1 cellular context compared by ENCODE assay signal in the genomic region with DNA sequence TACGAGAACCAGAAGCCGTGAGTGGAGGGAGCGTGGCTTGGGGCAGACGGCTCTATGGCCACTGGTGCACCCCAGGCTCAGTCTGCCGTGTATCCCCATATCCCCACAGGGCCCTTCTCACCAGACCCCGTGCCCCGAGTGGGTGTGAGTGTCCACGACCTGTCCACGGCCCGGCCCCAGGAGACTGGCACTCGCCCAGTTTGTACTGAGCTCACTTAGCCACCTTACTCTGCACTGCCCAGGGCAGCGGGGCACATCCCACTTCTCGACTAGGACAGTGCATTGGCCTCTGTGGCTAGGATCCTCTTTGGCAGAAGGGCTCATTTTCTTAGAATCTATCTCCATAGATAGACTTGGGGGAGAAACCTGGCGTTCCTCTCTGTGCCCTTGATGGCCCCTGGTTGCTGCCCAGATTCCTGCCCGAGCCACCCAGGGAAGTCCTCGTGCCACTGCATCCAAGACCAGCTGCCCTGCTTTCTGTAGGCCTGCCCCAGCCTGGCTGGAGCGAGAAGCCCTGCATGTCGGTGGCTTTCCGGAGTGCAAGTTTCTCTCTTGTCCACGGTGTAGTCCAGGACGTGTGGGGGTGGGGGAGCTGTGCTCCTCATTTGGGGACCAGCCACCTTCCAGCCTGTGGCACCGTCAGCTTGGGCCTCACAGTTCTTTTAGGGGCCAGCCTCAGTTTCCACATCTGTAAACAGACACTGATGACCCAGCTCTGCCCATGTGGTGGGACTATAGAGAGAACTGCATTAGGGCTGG.
TF ChIP-seq lines count a peak whose summit lies in the region.

No MANE protein-coding gene starts in this region.

TF ChIP-seq in HCT116, 20 proteins besides CTCF, POLR2A, EP300 and RAD21 (continued from another document):
- TF ChIP-seq, protein P1, sequence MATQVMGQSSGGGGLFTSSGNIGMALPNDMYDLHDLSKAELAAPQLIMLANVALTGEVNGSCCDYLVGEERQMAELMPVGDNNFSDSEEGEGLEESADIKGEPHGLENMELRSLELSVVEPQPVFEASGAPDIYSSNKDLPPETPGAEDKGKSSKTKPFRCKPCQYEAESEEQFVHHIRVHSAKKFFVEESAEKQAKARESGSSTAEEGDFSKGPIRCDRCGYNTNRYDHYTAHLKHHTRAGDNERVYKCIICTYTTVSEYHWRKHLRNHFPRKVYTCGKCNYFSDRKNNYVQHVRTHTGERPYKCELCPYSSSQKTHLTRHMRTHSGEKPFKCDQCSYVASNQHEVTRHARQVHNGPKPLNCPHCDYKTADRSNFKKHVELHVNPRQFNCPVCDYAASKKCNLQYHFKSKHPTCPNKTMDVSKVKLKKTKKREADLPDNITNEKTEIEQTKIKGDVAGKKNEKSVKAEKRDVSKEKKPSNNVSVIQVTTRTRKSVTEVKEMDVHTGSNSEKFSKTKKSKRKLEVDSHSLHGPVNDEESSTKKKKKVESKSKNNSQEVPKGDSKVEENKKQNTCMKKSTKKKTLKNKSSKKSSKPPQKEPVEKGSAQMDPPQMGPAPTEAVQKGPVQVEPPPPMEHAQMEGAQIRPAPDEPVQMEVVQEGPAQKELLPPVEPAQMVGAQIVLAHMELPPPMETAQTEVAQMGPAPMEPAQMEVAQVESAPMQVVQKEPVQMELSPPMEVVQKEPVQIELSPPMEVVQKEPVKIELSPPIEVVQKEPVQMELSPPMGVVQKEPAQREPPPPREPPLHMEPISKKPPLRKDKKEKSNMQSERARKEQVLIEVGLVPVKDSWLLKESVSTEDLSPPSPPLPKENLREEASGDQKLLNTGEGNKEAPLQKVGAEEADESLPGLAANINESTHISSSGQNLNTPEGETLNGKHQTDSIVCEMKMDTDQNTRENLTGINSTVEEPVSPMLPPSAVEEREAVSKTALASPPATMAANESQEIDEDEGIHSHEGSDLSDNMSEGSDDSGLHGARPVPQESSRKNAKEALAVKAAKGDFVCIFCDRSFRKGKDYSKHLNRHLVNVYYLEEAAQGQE (IDR thresholded peaks at IDR 0.05; ENCODE audit: low read depth): no peak
- no peak for TF ChIP-seq YY1 (IDR thresholded peaks at IDR 0.05; ENCODE audit: extremely low read depth, insufficient replicate concordance, low read depth, low read length)
- no peak for TF ChIP-seq POLR2AphosphoS5 (IDR thresholded peaks at IDR 0.05; ENCODE audit: low read depth, low read length)
- no peak for TF ChIP-seq ELF1 (IDR thresholded peaks at IDR 0.05; ENCODE audit: borderline replicate concordance, low read depth)
- TF ChIP-seq ZNF274 (IDR thresholded peaks at IDR 0.05; ENCODE audit: low read depth, low read length): no peak
